ENCODE assay signal across 9 cellular contexts in genomic region chr2:46535360-46535759, GRCh38. TPM values are rescaled to one million over a fixed set of nuclear protein-coding genes. Genes with fewer than 3 reads are reported as not detected.
DNase-seq lines count a peak whose midpoint lies in the region; ATAC-seq and TF ChIP-seq lines count a peak whose summit lies in the region.
"Had no signal": no experiment of that assay in that cellular context is flagged by ENCODE, and none has a peak within 500 bp of the region (broad histone marks: within the 10 kb centered on the region; RNA-seq: fewer than 3 reads in every experiment).

No MANE protein-coding gene starts in this region.

- H3K27ac ChIP-seq in A673 (ENCODE audit: low read depth, low read length, poor library complexity, severe bottlenecking) (no peak overlapping the region), right atrium auricular region (no peak overlapping the region)
- H3K27ac ChIP-seq: parathyroid adenoma had no signal

- TF ChIP-seq CTCF in Caco-2 (IDR thresholded peaks at IDR 0.05; ENCODE audit: insufficient read depth in 1 of 2, low read depth in 1 of 2, low read length in 1 of 2, severe bottlenecking in 1 of 2, unreplicated experiment in 1 of 2) (no peak), A673 (conservative IDR thresholded peaks at IDR 0.05; ENCODE audit: low read depth, low read length) (no peak), right atrium auricular region (IDR thresholded peaks at IDR 0.05) (no peak)

- ATAC-seq in GM18867 (IDR thresholded peaks at IDR 0.05; ENCODE audit: unreplicated experiment) (peak; percentile 87), HG02623 (IDR thresholded peaks at IDR 0.05; ENCODE audit: unreplicated experiment) (peak; percentile 66), naive B cell (ENCODE audit: low read depth in 2 of 2) (peak; percentile 61 to 65)

- BruUV-seq in Caco-2 (replicated peaks; lab: Mats Ljungman, UMichigan) (no TSS peak), A673 (replicated peaks; lab: Mats Ljungman, UMichigan) (no TSS peak)

- intact Hi-C loops in Caco-2 (cut with micrococcal nuclease; ENCODE audit: unreplicated experiment), result no loop called here
- intact Hi-C loops in A673 (cut with micrococcal nuclease; ENCODE audit: unreplicated experiment), result no loop called here

- POLR2A ChIA-PET in Caco-2 (lab: Charles Lee) (no interaction called here), A673 (lab: Charles Lee; ENCODE audit: low non-redundant PET) (no interaction called here)

- peaks cover 8 to 14% of the 10 kb centered on the region in 2 donors for H3K36me3 Mint-ChIP-seq in naive B cell
- H3K36me3 Mint-ChIP-seq in Caco-2 (ENCODE audit: insufficient read depth, unreplicated experiment), result peaks cover 5% of the 10 kb centered on the region

- H3K4me1 Mint-ChIP-seq in naive B cell (peaks cover 45 to 64% (median 60%) of the 10 kb centered on the region in 3 donors), Caco-2 (ENCODE audit: low read depth, unreplicated experiment) (peaks cover 4% of the 10 kb centered on the region)

- DNase-seq in NOMO-1 treated with DMSO at 0.1 percent for 48 hours (lab: John Stamatoyannopoulos, UW; ENCODE audit: unreplicated experiment), result peak; percentile 56
- DNase-seq in naive B cell, result no peak
- DNase-seq in Caco-2, result no peak
- DNase-seq in A673 (ENCODE audit: low spot score), result no peak
- DNase-seq in right atrium auricular region (ENCODE audit: low spot score), result no peak
- DNase-seq in NCI-H1694 treated with DMSO at 0.1 percent for 48 hours (lab: John Stamatoyannopoulos, UW), result no peak

- CTCF ChIA-PET in Caco-2 (lab: Charles Lee), result no interaction called here
- CTCF ChIA-PET in A673 (lab: Charles Lee), result no interaction called here

- H3K27ac Mint-ChIP-seq in naive B cell (peak overlapping the region in 5 of 6 donors; percentile 46 to 95 (median 84)), Caco-2 (ENCODE audit: unreplicated experiment) (no peak overlapping the region)

- no peaks in the 10 kb centered on the region for H3K9me3 ChIP-seq in Caco-2
- H3K9me3 ChIP-seq in A673 (ENCODE audit: low read depth, low read length, poor library complexity, severe bottlenecking), result no peaks in the 10 kb centered on the region
- no peaks in the 10 kb centered on the region for H3K9me3 ChIP-seq in right atrium auricular region

- H3K27me3 Mint-ChIP-seq in naive B cell (no peaks in the 10 kb centered on the region), Caco-2 (ENCODE audit: insufficient read depth, unreplicated experiment) (no peaks in the 10 kb centered on the region)

- H3K27me3 ChIP-seq in Caco-2 (replicated peaks; ENCODE audit: control insufficient read depth, insufficient read depth, low read length) (no peaks in the 10 kb centered on the region), A673 (replicated peaks; ENCODE audit: insufficient read depth, low read depth, low read length, poor library complexity) (no peaks in the 10 kb centered on the region), right atrium auricular region (no peaks in the 10 kb centered on the region)

- no peaks in the 10 kb centered on the region for H3K36me3 ChIP-seq in Caco-2 (ENCODE audit: control insufficient read depth, insufficient read depth, low read length)
- no peaks in the 10 kb centered on the region for H3K36me3 ChIP-seq in A673 (ENCODE audit: insufficient read depth, low read length, poor library complexity, severe bottlenecking)
- no peaks in the 10 kb centered on the region for H3K36me3 ChIP-seq in right atrium auricular region

- H3K4me1 ChIP-seq in Caco-2 (no peaks in the 10 kb centered on the region), A673 (ENCODE audit: insufficient read depth, low read length, poor library complexity, severe bottlenecking) (peaks cover 5% of the 10 kb centered on the region), right atrium auricular region (peaks cover 0 to 12% of the 10 kb centered on the region in 2 donors)
- H3K4me1 ChIP-seq: parathyroid adenoma had no signal

- H3K4me3 Mint-ChIP-seq in naive B cell (peak overlapping the region in 7 of 8 donors; percentile 29 to 84 (median 64)), Caco-2 (ENCODE audit: unreplicated experiment) (no peak overlapping the region)

- H3K9me3 Mint-ChIP-seq in naive B cell (peaks cover 3 to 14% (median 9%) of the 10 kb centered on the region in 7 donors), Caco-2 (ENCODE audit: unreplicated experiment) (no peaks in the 10 kb centered on the region)

- H3K4me3 ChIP-seq in Caco-2 (ENCODE audit: low read depth, low read length) (no peak overlapping the region), A673 (ENCODE audit: low read depth, low read length, poor library complexity, severe bottlenecking) (no peak overlapping the region), right atrium auricular region (no peak overlapping the region)

RNA-seq across cellular contexts. Expression of gene RHOQ, which starts 6.9 kb away (rescaled TPM):
- polyA plus RNA-seq in naive B cell (ENCODE audit: low read depth in 6 of 6), result 10 to 100 TPM in 5 of 6 donors, 1 to 10 TPM in 1; 8.5 to 21.7 (median 13.9) TPM
- total RNA-seq in Caco-2 (2022), result 25.8 and 28.1 TPM in 2 replicates
- total RNA-seq in A673 (2021), result 32.2 and 32.3 TPM in 2 replicates
- total RNA-seq in right atrium auricular region, result 100 to 1,000 TPM; 127 to 132 TPM

RNA-seq across cellular contexts. Expression of gene ATP6V1E2, which starts 7.0 kb away (rescaled TPM):
- polyA plus RNA-seq in naive B cell (ENCODE audit: low read depth in 6 of 6), result 10 to 100 TPM in 1 of 6 donors, 1 to 10 TPM in 4, under 1 TPM in 1; 0.82 to 10.8 (median 7.9) TPM
- total RNA-seq in Caco-2 (2022) (9.1 and 10.3 TPM in 2 replicates), A673 (2021) (5.4 and 6.2 TPM in 2 replicates), right atrium auricular region (1 to 10 TPM; 4.9 to 6.6 TPM)

RNA-seq across cellular contexts. Expression of gene TMEM247, which starts 56.0 kb away (rescaled TPM):
- not detected for polyA plus RNA-seq in naive B cell (ENCODE audit: low read depth in 6 of 6)
- total RNA-seq in Caco-2 (2022), result not detected in 2 replicates
- total RNA-seq in A673 (2021), result not detected in 2 replicates
- not detected for total RNA-seq in right atrium auricular region
